Comparison of ENCODE assay signal across 10 cellular contexts in the genomic region with DNA sequence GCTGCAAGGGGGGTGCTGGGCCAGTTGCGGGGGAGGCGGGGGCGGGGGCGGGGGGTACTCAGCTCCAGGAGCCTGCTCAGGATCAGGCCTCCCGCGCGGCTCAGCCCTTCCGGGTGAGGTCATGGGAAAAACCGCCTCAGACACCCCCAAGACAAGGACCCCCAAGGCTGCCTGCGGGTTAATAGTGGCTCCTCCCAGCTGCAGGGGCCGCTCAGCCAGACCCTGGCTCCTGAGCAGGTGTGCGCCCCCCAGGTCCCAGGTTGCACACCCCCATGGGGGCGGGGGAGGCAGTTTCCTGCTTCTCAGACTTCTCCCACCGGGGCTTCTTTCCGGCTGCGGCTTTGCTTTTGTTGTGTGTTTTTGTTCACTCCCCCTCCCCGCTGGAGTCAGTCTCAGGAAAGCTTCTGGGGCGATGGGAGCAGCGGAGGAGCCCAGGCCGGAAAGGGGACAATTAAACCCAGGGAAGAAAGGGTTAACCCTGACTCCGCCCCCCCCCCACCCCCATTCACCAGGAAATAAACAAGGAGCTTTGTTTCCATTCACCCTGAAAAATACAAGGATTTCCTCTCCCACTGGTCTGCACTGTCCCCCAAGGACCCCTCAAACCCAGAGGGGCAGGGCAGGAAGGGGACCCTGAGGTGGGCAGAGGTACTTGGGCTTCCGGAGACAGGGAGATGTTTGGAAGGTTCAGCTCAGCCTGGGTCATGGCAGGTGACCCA. TPM values are rescaled to one million over a fixed set of nuclear protein-coding genes. Genes with fewer than 3 reads are reported as not detected.
DNase-seq lines count a peak whose midpoint lies in the region; ATAC-seq and TF ChIP-seq lines count a peak whose summit lies in the region.
"Had no signal": no experiment of that assay in that cellular context is flagged by ENCODE, and none has a peak within 500 bp of the region (broad histone marks: within the 10 kb centered on the region; RNA-seq: fewer than 3 reads in every experiment).

No MANE protein-coding gene starts in this region.

- peak overlapping the region in 1 of 2 experiments; percentile 81 for H3K23ac ChIP-seq in mesenchymal stem cell (ENCODE audit: low read length in 2 of 2)

- peaks cover 49% of the 10 kb centered on the region for H3K4me1 ChIP-seq in mesenchymal stem cell (ENCODE audit: control insufficient read depth, insufficient read depth, low read depth, low read length)

- no peak overlapping the region for H3K9ac ChIP-seq in mesenchymal stem cell (ENCODE audit: low read length)

- peak overlapping the region; percentile 33 for H2AFZ ChIP-seq in mesenchymal stem cell (ENCODE audit: low read depth, low read length)

- H3K4me3 Mint-ChIP-seq in activated naive CD8-positive, alpha-beta T cell treated with anti-CD3 and anti-CD28 coated beads for 36 hours = peak overlapping the region; percentile 18

- H3K27me3 Mint-ChIP-seq in activated naive CD8-positive, alpha-beta T cell treated with anti-CD3 and anti-CD28 coated beads for 36 hours = no peaks in the 10 kb centered on the region

- H4K91ac ChIP-seq in mesenchymal stem cell (ENCODE audit: low read length) = peak overlapping the region; percentile 100

- H2BK12ac ChIP-seq in mesenchymal stem cell (ENCODE audit: low read length in 2 of 2) = peak overlapping the region; percentile 60 to 98

- 9% methylated on average over 17 of the region's 22 CpGs for WGBS in mesenchymal stem cell

- no peak for TF ChIP-seq CTCF in coronary artery (IDR thresholded peaks at IDR 0.05)

- H3K4me3 ChIP-seq in mesenchymal stem cell (ENCODE audit: insufficient read depth in 1 of 2, low read depth in 1 of 2, low read length in 2 of 2) (no peak overlapping the region), coronary artery (no peak overlapping the region)

- DNase-seq in stimulated activated naive CD4-positive, alpha-beta T cell (lab: John Stamatoyannopoulos, UW) = peak in 4 of 6 experiments; percentile 11 to 23 (median 15)
- no peak for DNase-seq in stimulated activated naive CD4-positive, alpha-beta T cell treated with Interleukin-2 at 50 U/mL for 16 hours (lab: John Stamatoyannopoulos, UW)
- DNase-seq in activated naive CD8-positive, alpha-beta T cell treated with anti-CD3 and anti-CD28 coated beads for 36 hours = peak; percentile 38
- DNase-seq in mesenchymal stem cell (peak; percentile 53), coronary artery (ENCODE audit: low spot score) (no peak), NCI-H1930 (lab: John Stamatoyannopoulos, UW) (no peak), GM03348 (ENCODE audit: low spot score) (no peak)
- DNase-seq: cortex of kidney, left colon had no signal

- peak overlapping the region; percentile 44 for H3K4me2 ChIP-seq in mesenchymal stem cell (ENCODE audit: low read length, poor library complexity, severe bottlenecking)

- H3K18ac ChIP-seq in mesenchymal stem cell (ENCODE audit: low read depth in 1 of 2, low read length in 2 of 2) = peak overlapping the region; percentile 87 to 99

- H2AK5ac ChIP-seq in mesenchymal stem cell (ENCODE audit: low read length, severe bottlenecking) = peak overlapping the region; percentile 76

- peak overlapping the region; percentile 94 for H2BK120ac ChIP-seq in mesenchymal stem cell (ENCODE audit: low read depth, low read length)

- no peaks in the 10 kb centered on the region for H3K79me1 ChIP-seq in mesenchymal stem cell (replicated peaks; ENCODE audit: low read length, poor library complexity, severe bottlenecking)

- peaks cover 0 to 2% of the 10 kb centered on the region in 2 experiments for H3K36me3 ChIP-seq in mesenchymal stem cell (ENCODE audit: control insufficient read depth in 1 of 2, insufficient read depth in 2 of 2, low read depth in 1 of 2, low read length in 2 of 2)

- H3K27ac ChIP-seq in mesenchymal stem cell (ENCODE audit: low read length, poor library complexity, severe bottlenecking) (peak overlapping the region; percentile 12), coronary artery (no peak overlapping the region)

- H3K36me3 Mint-ChIP-seq in activated naive CD8-positive, alpha-beta T cell treated with anti-CD3 and anti-CD28 coated beads for 36 hours = no peaks in the 10 kb centered on the region

- H3K4ac ChIP-seq in mesenchymal stem cell (ENCODE audit: low read depth in 1 of 2, low read length in 2 of 2) = peak overlapping the region; percentile 85 to 98

- H3K4me1 Mint-ChIP-seq in activated naive CD8-positive, alpha-beta T cell treated with anti-CD3 and anti-CD28 coated beads for 36 hours = peaks cover 16% of the 10 kb centered on the region

- peak overlapping the region; percentile 58 for H3K27ac Mint-ChIP-seq in activated naive CD8-positive, alpha-beta T cell treated with anti-CD3 and anti-CD28 coated beads for 36 hours

- H3K9me3 Mint-ChIP-seq in activated naive CD8-positive, alpha-beta T cell treated with anti-CD3 and anti-CD28 coated beads for 36 hours = no peaks in the 10 kb centered on the region

- ATAC-seq in HG03045 (IDR thresholded peaks at IDR 0.05; ENCODE audit: unreplicated experiment) = no peak

- H2BK15ac ChIP-seq in mesenchymal stem cell (ENCODE audit: low read depth, poor library complexity, severe bottlenecking) = peak overlapping the region; percentile 82

- H4K8ac ChIP-seq in mesenchymal stem cell (ENCODE audit: low read length) = peak overlapping the region; percentile 99

- H3K14ac ChIP-seq in mesenchymal stem cell (ENCODE audit: low read length in 2 of 2) = peak overlapping the region in 1 of 2 experiments; percentile 64

- H3K9me3 ChIP-seq in mesenchymal stem cell (ENCODE audit: control insufficient read depth, low read length) = no peaks in the 10 kb centered on the region

- H2BK5ac ChIP-seq in mesenchymal stem cell (ENCODE audit: low read depth, low read length, poor library complexity, severe bottlenecking) = no peak overlapping the region

- peaks cover 0 to 72% of the 10 kb centered on the region in 2 experiments for H3K27me3 ChIP-seq in mesenchymal stem cell (ENCODE audit: control insufficient read depth in 1 of 2, insufficient read depth in 1 of 2, low read length in 2 of 2)

RNA-seq across cellular contexts. Expression of gene NOTCH1, which starts 42.3 kb away (rescaled TPM):
- total RNA-seq in activated naive CD8-positive, alpha-beta T cell treated with anti-CD3 and anti-CD28 coated beads for 36 hours = 10 to 100 TPM; 48.2 to 51.6 TPM
- 15.4 TPM for polyA plus RNA-seq in mesenchymal stem cell (2013, experiment 1 of 2)
- 13.5 TPM for polyA plus RNA-seq in mesenchymal stem cell (2013, experiment 2 of 2)

Comparison
In these comparisons a context has a peak if more than half of its experiments do, and no peak if none do; other contexts are left out.
1. DNase-seq: peak in stimulated activated naive CD4-positive, alpha-beta T cell (4 of 6), activated naive CD8-positive, alpha-beta T cell treated with anti-CD3 and anti-CD28 coated beads for 36 hours (single experiment) and mesenchymal stem cell (single experiment); none in stimulated activated naive CD4-positive, alpha-beta T cell treated with Interleukin-2 at 50 U/mL for 16 hours (single experiment), coronary artery (single experiment), NCI-H1930 (0 of 2) and GM03348 (single experiment).